2 cellular contexts compared by ENCODE assay signal in the genomic region with DNA sequence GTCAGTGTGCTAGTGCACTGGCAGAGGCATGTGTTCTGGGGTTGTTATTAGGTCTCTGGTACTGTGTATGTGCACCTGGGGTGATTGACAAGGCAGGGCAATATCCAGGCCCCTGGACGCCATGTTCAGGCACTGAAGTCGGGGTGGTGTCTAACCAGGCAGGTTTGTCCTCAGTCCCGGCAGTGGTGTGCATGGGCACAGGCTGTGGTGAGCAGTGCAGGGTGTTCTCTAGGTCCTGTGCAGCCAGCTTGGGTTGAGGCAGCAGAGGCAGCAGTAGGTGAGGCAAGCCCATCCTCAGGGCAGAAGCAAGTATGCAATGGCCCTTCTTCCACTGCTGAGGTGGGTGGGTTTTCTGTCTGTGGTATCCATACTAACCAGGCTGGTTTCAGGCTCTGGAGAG.
TF ChIP-seq lines count a peak whose summit lies in the region.

No MANE protein-coding gene starts in this region.

TF ChIP-seq in GM23338, 12 proteins besides CTCF, POLR2A, EP300 and RAD21 (continues in another document):
- TF ChIP-seq EZH2 (IDR thresholded peaks at IDR 0.05; ENCODE audit: low read depth, unreplicated experiment), result no peak
- TF ChIP-seq STAT1 (IDR thresholded peaks at IDR 0.05; ENCODE audit: unreplicated experiment), result no peak
- TF ChIP-seq ZNF331 (CRISPR knock-in tag; IDR thresholded peaks at IDR 0.05; ENCODE audit: low read depth), result no peak
- TF ChIP-seq ZNF114 (CRISPR knock-in tag; IDR thresholded peaks at IDR 0.05), result no peak
- no peak for TF ChIP-seq NANOG (IDR thresholded peaks at IDR 0.05; ENCODE audit: borderline replicate concordance)
- TF ChIP-seq, protein P1, sequence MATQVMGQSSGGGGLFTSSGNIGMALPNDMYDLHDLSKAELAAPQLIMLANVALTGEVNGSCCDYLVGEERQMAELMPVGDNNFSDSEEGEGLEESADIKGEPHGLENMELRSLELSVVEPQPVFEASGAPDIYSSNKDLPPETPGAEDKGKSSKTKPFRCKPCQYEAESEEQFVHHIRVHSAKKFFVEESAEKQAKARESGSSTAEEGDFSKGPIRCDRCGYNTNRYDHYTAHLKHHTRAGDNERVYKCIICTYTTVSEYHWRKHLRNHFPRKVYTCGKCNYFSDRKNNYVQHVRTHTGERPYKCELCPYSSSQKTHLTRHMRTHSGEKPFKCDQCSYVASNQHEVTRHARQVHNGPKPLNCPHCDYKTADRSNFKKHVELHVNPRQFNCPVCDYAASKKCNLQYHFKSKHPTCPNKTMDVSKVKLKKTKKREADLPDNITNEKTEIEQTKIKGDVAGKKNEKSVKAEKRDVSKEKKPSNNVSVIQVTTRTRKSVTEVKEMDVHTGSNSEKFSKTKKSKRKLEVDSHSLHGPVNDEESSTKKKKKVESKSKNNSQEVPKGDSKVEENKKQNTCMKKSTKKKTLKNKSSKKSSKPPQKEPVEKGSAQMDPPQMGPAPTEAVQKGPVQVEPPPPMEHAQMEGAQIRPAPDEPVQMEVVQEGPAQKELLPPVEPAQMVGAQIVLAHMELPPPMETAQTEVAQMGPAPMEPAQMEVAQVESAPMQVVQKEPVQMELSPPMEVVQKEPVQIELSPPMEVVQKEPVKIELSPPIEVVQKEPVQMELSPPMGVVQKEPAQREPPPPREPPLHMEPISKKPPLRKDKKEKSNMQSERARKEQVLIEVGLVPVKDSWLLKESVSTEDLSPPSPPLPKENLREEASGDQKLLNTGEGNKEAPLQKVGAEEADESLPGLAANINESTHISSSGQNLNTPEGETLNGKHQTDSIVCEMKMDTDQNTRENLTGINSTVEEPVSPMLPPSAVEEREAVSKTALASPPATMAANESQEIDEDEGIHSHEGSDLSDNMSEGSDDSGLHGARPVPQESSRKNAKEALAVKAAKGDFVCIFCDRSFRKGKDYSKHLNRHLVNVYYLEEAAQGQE (IDR thresholded peaks at IDR 0.05; ENCODE audit: unreplicated experiment), result no peak
- TF ChIP-seq, protein P2, sequence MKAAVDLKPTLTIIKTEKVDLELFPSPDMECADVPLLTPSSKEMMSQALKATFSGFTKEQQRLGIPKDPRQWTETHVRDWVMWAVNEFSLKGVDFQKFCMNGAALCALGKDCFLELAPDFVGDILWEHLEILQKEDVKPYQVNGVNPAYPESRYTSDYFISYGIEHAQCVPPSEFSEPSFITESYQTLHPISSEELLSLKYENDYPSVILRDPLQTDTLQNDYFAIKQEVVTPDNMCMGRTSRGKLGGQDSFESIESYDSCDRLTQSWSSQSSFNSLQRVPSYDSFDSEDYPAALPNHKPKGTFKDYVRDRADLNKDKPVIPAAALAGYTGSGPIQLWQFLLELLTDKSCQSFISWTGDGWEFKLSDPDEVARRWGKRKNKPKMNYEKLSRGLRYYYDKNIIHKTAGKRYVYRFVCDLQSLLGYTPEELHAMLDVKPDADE (IDR thresholded peaks at IDR 0.05), result no peak
- TF ChIP-seq POLR2AphosphoS5 (IDR thresholded peaks at IDR 0.05; ENCODE audit: low read depth), result no peak
- no peak for TF ChIP-seq CREB1 (CRISPR knock-in tag; IDR thresholded peaks at IDR 0.05; ENCODE audit: low read depth)
- no peak for TF ChIP-seq EZH2phosphoT487 (IDR thresholded peaks at IDR 0.05; ENCODE audit: unreplicated experiment)

TF ChIP-seq in H1, 55 proteins besides CTCF, POLR2A, EP300 and RAD21:
- TF ChIP-seq EZH2 (IDR thresholded peaks at IDR 0.05; ENCODE audit: low read depth, low read length, severe bottlenecking) (no peak), SP1 (IDR thresholded peaks at IDR 0.05; ENCODE audit: low read depth, low read length) (no peak), JUND (IDR thresholded peaks at IDR 0.05; ENCODE audit: low read length) (no peak), TBP (IDR thresholded peaks at IDR 0.05; ENCODE audit: low read depth, low read length) (no peak), BACH1 (IDR thresholded peaks at IDR 0.05; ENCODE audit: low read length) (no peak)
- TF ChIP-seq, protein P3, sequence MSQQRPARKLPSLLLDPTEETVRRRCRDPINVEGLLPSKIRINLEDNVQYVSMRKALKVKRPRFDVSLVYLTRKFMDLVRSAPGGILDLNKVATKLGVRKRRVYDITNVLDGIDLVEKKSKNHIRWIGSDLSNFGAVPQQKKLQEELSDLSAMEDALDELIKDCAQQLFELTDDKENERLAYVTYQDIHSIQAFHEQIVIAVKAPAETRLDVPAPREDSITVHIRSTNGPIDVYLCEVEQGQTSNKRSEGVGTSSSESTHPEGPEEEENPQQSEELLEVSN (IDR thresholded peaks at IDR 0.05), result no peak
